ENCODE assay signal across 8 cellular contexts in genomic region chr1:156076609-156077429, GRCh38. TPM values are rescaled to one million over a fixed set of nuclear protein-coding genes. Genes with fewer than 3 reads are reported as not detected.
DNase-seq lines count a peak whose midpoint lies in the region; ATAC-seq and TF ChIP-seq lines count a peak whose summit lies in the region.

No MANE protein-coding gene starts in this region.

- H3K9me3 ChIP-seq in CD4-positive, alpha-beta memory T cell (ENCODE audit: control insufficient read depth in 1 of 2, low read length in 2 of 2), result no peaks in the 10 kb centered on the region

- no peaks in the 10 kb centered on the region for H3K36me3 Mint-ChIP-seq in activated B cell treated with CpG ODN at 0.5 μM for 24 hours (ENCODE audit: low read depth)
- no peaks in the 10 kb centered on the region for H3K36me3 Mint-ChIP-seq in CD4-positive, alpha-beta memory T cell

- intact Hi-C loops in activated B cell treated with CpG ODN at 0.5 μM for 24 hours (cut with micrococcal nuclease), result no loop called here
- intact Hi-C loops in CD4-positive, alpha-beta memory T cell (cut with micrococcal nuclease), result no loop called here

- peaks cover 20% of the 10 kb centered on the region for H3K4me1 Mint-ChIP-seq in activated B cell treated with CpG ODN at 0.5 μM for 24 hours
- peaks cover 0 to 5% (median 2%) of the 10 kb centered on the region in 4 donors for H3K4me1 Mint-ChIP-seq in CD4-positive, alpha-beta memory T cell

- peak overlapping the region; percentile 79 for H3K4me3 Mint-ChIP-seq in activated B cell treated with CpG ODN at 0.5 μM for 24 hours
- peak overlapping the region in 1 of 8 donors; percentile 58 for H3K4me3 Mint-ChIP-seq in CD4-positive, alpha-beta memory T cell

- DNase-seq in activated B cell treated with CpG ODN at 0.5 μM for 24 hours (peak; percentile 58), iPS-NIHi11 (ENCODE audit: low spot score) (peak; percentile 41), cerebellum (ENCODE audit: low spot score) (no peak), NCI-H1417 treated with DMSO at 0.1 percent for 48 hours (lab: John Stamatoyannopoulos, UW) (no peak)
- DNase-seq in stimulated activated naive CD8-positive, alpha-beta T cell treated with anti-CD3 and anti-CD28 coated beads, Interleukin-15, Interleukin-2, amounts not matched to agents 100 U/mL and 50 U/mL, for 24 hours, result no peak
- no peak for DNase-seq in CD4-positive, alpha-beta memory T cell
- DNase-seq in activated CD8-positive, alpha-beta memory T cell treated with anti-CD3 and anti-CD28 coated beads, Interleukin-2, amount 50 U/mL, for 48 hours, result no peak

- CTCF ChIA-PET in activated B cell treated with CpG ODN at 0.5 μM for 24 hours (lab: Charles Lee), result no interaction called here
- CTCF ChIA-PET in CD4-positive, alpha-beta memory T cell (lab: Charles Lee; ENCODE audit: partially characterized antibody), result no interaction called here

- no peak overlapping the region for H3K4me3 ChIP-seq in CD4-positive, alpha-beta memory T cell (ENCODE audit: low read length in 2 of 2)

- ATAC-seq in GM19438 (IDR thresholded peaks at IDR 0.05; ENCODE audit: low read depth, unreplicated experiment) (peak; percentile 73), activated B cell treated with CpG ODN at 0.5 μM for 24 hours (ENCODE audit: low read depth) (peak; percentile 91)
- ATAC-seq in stimulated activated naive CD8-positive, alpha-beta T cell treated with anti-CD3 and anti-CD28 coated beads, Interleukin-15, Interleukin-2, amounts not matched to agents 100 U/mL and 50 U/mL, for 24 hours, result peak; percentile 66

- TF ChIP-seq CTCF in activated B cell treated with CpG ODN at 0.5 μM for 24 hours (IDR thresholded peaks at IDR 0.05), result no peak

- no peak overlapping the region for H3K27ac ChIP-seq in CD4-positive, alpha-beta memory T cell (ENCODE audit: low read depth, low read length)

- peak overlapping the region; percentile 69 for H3K27ac Mint-ChIP-seq in activated B cell treated with CpG ODN at 0.5 μM for 24 hours
- H3K27ac Mint-ChIP-seq in CD4-positive, alpha-beta memory T cell, result no peak overlapping the region

- POLR2A ChIA-PET in activated B cell treated with CpG ODN at 0.5 μM for 24 hours (lab: Charles Lee), result no interaction called here
- POLR2A ChIA-PET in CD4-positive, alpha-beta memory T cell (lab: Charles Lee; ENCODE audit: partially characterized antibody), result no interaction called here

- no peaks in the 10 kb centered on the region for H3K36me3 ChIP-seq in CD4-positive, alpha-beta memory T cell (ENCODE audit: insufficient read depth, low read length)

- no peaks in the 10 kb centered on the region for H3K27me3 Mint-ChIP-seq in activated B cell treated with CpG ODN at 0.5 μM for 24 hours
- H3K27me3 Mint-ChIP-seq in CD4-positive, alpha-beta memory T cell, result peaks cover 3 to 6% of the 10 kb centered on the region in 2 donors

- no peaks in the 10 kb centered on the region for H3K27me3 ChIP-seq in CD4-positive, alpha-beta memory T cell (ENCODE audit: insufficient read depth, low read length)

- H3K4me1 ChIP-seq in CD4-positive, alpha-beta memory T cell (ENCODE audit: insufficient read depth, low read length), result peaks cover 6% of the 10 kb centered on the region

- no peaks in the 10 kb centered on the region for H3K9me3 Mint-ChIP-seq in activated B cell treated with CpG ODN at 0.5 μM for 24 hours
- no peaks in the 10 kb centered on the region for H3K9me3 Mint-ChIP-seq in CD4-positive, alpha-beta memory T cell

RNA-seq across cellular contexts. Expression of gene MEX3A, which starts 5.4 kb away (rescaled TPM):
- total RNA-seq in activated B cell treated with CpG ODN at 0.5 μM for 24 hours, result 0.39 and 0.47 TPM in 2 replicates
- 49.8 TPM for total RNA-seq in cerebellum
- total RNA-seq in CD4-positive, alpha-beta memory T cell, result not detected
- not detected for polyA plus RNA-seq in CD4-positive, alpha-beta memory T cell

RNA-seq across cellular contexts. Expression of gene RAB25, which starts 15.9 kb away (rescaled TPM):
- total RNA-seq in activated B cell treated with CpG ODN at 0.5 μM for 24 hours (0.32 and 0.38 TPM in 2 replicates), cerebellum (not detected)
- 1 to 10 TPM in 1 of 2 experiments, under 1 TPM in 1; 0.53 to 1.5 TPM for total RNA-seq in CD4-positive, alpha-beta memory T cell
- polyA plus RNA-seq in CD4-positive, alpha-beta memory T cell, result 1 to 10 TPM; 5.9 to 6.6 TPM

RNA-seq across cellular contexts. Expression of gene LAMTOR2, which starts 22.2 kb away (rescaled TPM):
- total RNA-seq in activated B cell treated with CpG ODN at 0.5 μM for 24 hours, result 45.9 and 48.0 TPM in 2 replicates
- total RNA-seq in cerebellum, result 19.6 TPM
- total RNA-seq in CD4-positive, alpha-beta memory T cell, result 10 to 100 TPM; 33.0 to 35.5 TPM
- 100 to 1,000 TPM; 136 to 151 TPM for polyA plus RNA-seq in CD4-positive, alpha-beta memory T cell

RNA-seq across cellular contexts. Expression of gene UBQLN4, which starts 23.2 kb away (rescaled TPM):
- total RNA-seq in activated B cell treated with CpG ODN at 0.5 μM for 24 hours (28.1 and 32.5 TPM in 2 replicates), cerebellum (21.9 TPM)
- total RNA-seq in CD4-positive, alpha-beta memory T cell, result 10 to 100 TPM; 38.0 to 39.5 TPM
- 10 to 100 TPM in 1 of 2 donors, 1 to 10 TPM in 1; 8.9 to 12.7 TPM for polyA plus RNA-seq in CD4-positive, alpha-beta memory T cell

RNA-seq across cellular contexts. Expression of gene LMNA, which starts 37.7 kb away (rescaled TPM):
- total RNA-seq in activated B cell treated with CpG ODN at 0.5 μM for 24 hours (40.4 and 47.5 TPM in 2 replicates), cerebellum (26.9 TPM)
- 10 to 100 TPM; 29.7 to 33.8 TPM for total RNA-seq in CD4-positive, alpha-beta memory T cell
- 10 to 100 TPM; 19.1 to 47.1 TPM for polyA plus RNA-seq in CD4-positive, alpha-beta memory T cell

Comparison
In these comparisons a context has a peak if more than half of its experiments do, and no peak if none do; other contexts are left out.
1. DNase-seq: peak in activated B cell treated with CpG ODN at 0.5 μM for 24 hours (single experiment) and iPS-NIHi11 (single experiment); none in stimulated activated naive CD8-positive, alpha-beta T cell treated with anti-CD3 and anti-CD28 coated beads, Interleukin-15, Interleukin-2, amounts not matched to agents 100 U/mL and 50 U/mL, for 24 hours (single experiment), cerebellum (single experiment), CD4-positive, alpha-beta memory T cell (0 of 5), NCI-H1417 treated with DMSO at 0.1 percent for 48 hours (single experiment) and activated CD8-positive, alpha-beta memory T cell treated with anti-CD3 and anti-CD28 coated beads, Interleukin-2, amount 50 U/mL, for 48 hours (single experiment).
2. RNA of gene MEX3A, which starts 5.4 kb away (total RNA-seq): 49.8 TPM in cerebellum (single experiment); 0.39 to 0.47 TPM in activated B cell treated with CpG ODN at 0.5 μM for 24 hours and not detected in CD4-positive, alpha-beta memory T cell; every median in the first group is over 10 times any median in the second.
3. Peak in every context shown above with its lines, with median percentiles within 50 percentile points of each other: ATAC-seq.